ENCODE assay signal across 9 cellular contexts in genomic region chr19:44552324-44552723, GRCh38. TPM values are rescaled to one million over a fixed set of nuclear protein-coding genes. Genes with fewer than 3 reads are reported as not detected.
DNase-seq lines count a peak whose midpoint lies in the region; ATAC-seq, FAIRE-seq and TF ChIP-seq lines count a peak whose summit lies in the region.
"Had no signal": no experiment of that assay in that cellular context is flagged by ENCODE, and none has a peak within 500 bp of the region (broad histone marks: within the 10 kb centered on the region; RNA-seq: fewer than 3 reads in every experiment).

No MANE protein-coding gene starts in this region.

- TF ChIP-seq EP300 in GM12878 (IDR thresholded peaks at IDR 0.05; ENCODE audit: borderline replicate concordance in 1 of 2, control insufficient read depth in 1 of 2, low read depth in 2 of 2, low read length in 2 of 2) = no peak

- H3F3A ChIP-seq in neural progenitor cell (ENCODE audit: low read depth) = peaks cover 3% of the 10 kb centered on the region

- intact Hi-C loops in GM12878 (cut with micrococcal nuclease; ENCODE audit: unreplicated experiment) = no loop called here

- no peak overlapping the region for H3K4me3 ChIP-seq in GM12878
- H3K4me3 ChIP-seq in neural progenitor cell = no peak overlapping the region

- in situ Hi-C loops in GM12878 (cut with MboI) = no loop called here

- no peaks in the 10 kb centered on the region for H3K79me2 ChIP-seq in GM12878 (ENCODE audit: control insufficient read depth, insufficient read depth, low read length)
- no peaks in the 10 kb centered on the region for H3K79me2 ChIP-seq in neural progenitor cell (ENCODE audit: low read depth)

- TF ChIP-seq CTCF in GM12878 (IDR thresholded peaks at IDR 0.05 in 2 of 3, conservative IDR thresholded peaks at IDR 0.05 in 1 of 3; ENCODE audit: control insufficient read depth in 2 of 3, extremely low read depth in 1 of 3, insufficient read depth in 1 of 3, low read depth in 3 of 3, low read length in 3 of 3) = peak; percentile 37 to 45 (median 44); a peak in 5 of 6 replicates
- TF ChIP-seq CTCF in neural progenitor cell (IDR thresholded peaks at IDR 0.05) = peak; percentile 75

- TF ChIP-seq RAD21 in GM12878 (IDR thresholded peaks at IDR 0.05; ENCODE audit: insufficient read depth, low read depth, low read length) = no peak

- H4K20me1 ChIP-seq in GM12878 (ENCODE audit: control insufficient read depth, insufficient read depth) = no peaks in the 10 kb centered on the region
- no peaks in the 10 kb centered on the region for H4K20me1 ChIP-seq in neural progenitor cell (ENCODE audit: low read depth)

- H3K27me3 ChIP-seq in GM12878 (replicated peaks in 1 of 2; ENCODE audit: control insufficient read depth in 2 of 2, insufficient read depth in 2 of 2, low read length in 1 of 2) = no peaks in the 10 kb centered on the region
- H3K27me3 ChIP-seq in neural progenitor cell = peaks cover 4% of the 10 kb centered on the region

- no peaks in the 10 kb centered on the region for H3K4me1 Mint-ChIP-seq in activated T-cell treated with anti-CD3 and anti-CD28 coated beads, Interleukin-2, amount 50 U/mL, for 4 hours (ENCODE audit: low read depth)
- H3K4me1 Mint-ChIP-seq in neural progenitor cell = no peaks in the 10 kb centered on the region

- TF ChIP-seq POLR2A in GM12878 (IDR thresholded peaks at IDR 0.05; ENCODE audit: low read depth, low read length) = no peak

- WGBS in GM12878 (ENCODE audit: insufficient coverage, insufficient replicate concordance, low lambda C conversion rate, missing lambda C conversion rate) = 1% methylated on average over 5 of the region's 5 CpGs

- DNase-seq in activated T-cell treated with anti-CD3 and anti-CD28 coated beads for 24 hours (ENCODE audit: low read depth) (peak; percentile 21), NCI-H460 (ENCODE audit: extremely low read depth, low read depth) (peak; percentile 2), GM12878 (ENCODE audit: low read depth, low spot score) (no peak), neural progenitor cell (ENCODE audit: low spot score) (peak; percentile 70), NCI-H2081 treated with DMSO at 0.1 percent for 48 hours (lab: John Stamatoyannopoulos, UW) (no peak), NCI-H345 treated with DMSO at 0.1 percent for 48 hours (lab: John Stamatoyannopoulos, UW; ENCODE audit: unreplicated experiment) (no peak), cerebellar nuclear complex (lab: John Stamatoyannopoulos, UW) (no peak)
- no peak for DNase-seq in activated T-cell treated with anti-CD3 and anti-CD28 coated beads, Interleukin-2, amount 50 U/mL, for 4 hours

- no peak overlapping the region for H3K27ac Mint-ChIP-seq in neural progenitor cell

- BruUV-seq in GM12878 (replicated peaks; lab: Mats Ljungman, UMichigan) = no TSS peak

- SMC1A ChIA-PET in GM12878 (lab: Charles Lee; ENCODE audit: uncharacterized antibody, unreplicated experiment) = interaction anchor here (0.6 kb wide), 1 partner anchor 301 kb away, joined by 3 read pairs; no protein-coding TSS in a partner anchor

- peaks cover 15% of the 10 kb centered on the region for H3K9me3 Mint-ChIP-seq in activated T-cell treated with anti-CD3 and anti-CD28 coated beads, Interleukin-2, amount 50 U/mL, for 4 hours
- H3K9me3 Mint-ChIP-seq in neural progenitor cell = peaks cover 6% of the 10 kb centered on the region

- RAD21 ChIA-PET in GM12878 (lab: Charles Lee; ENCODE audit: unreplicated experiment) = no interaction called here

- H3K4me2 ChIP-seq in GM12878 (ENCODE audit: control insufficient read depth, insufficient read depth) (no peak overlapping the region), neural progenitor cell (no peak overlapping the region)

- H3K4me3 Mint-ChIP-seq in activated T-cell treated with anti-CD3 and anti-CD28 coated beads, Interleukin-2, amount 50 U/mL, for 4 hours = no peak overlapping the region
- no peak overlapping the region for H3K4me3 Mint-ChIP-seq in neural progenitor cell

- H3K4me1 ChIP-seq in GM12878 (ENCODE audit: control insufficient read depth, insufficient read depth, low read length) (no peaks in the 10 kb centered on the region), neural progenitor cell (no peaks in the 10 kb centered on the region)

- no peak overlapping the region for H3K9ac ChIP-seq in GM12878 (ENCODE audit: control insufficient read depth, insufficient read depth, low read length)
- H3K9ac ChIP-seq in neural progenitor cell = no peak overlapping the region

- no peaks in the 10 kb centered on the region; the same call in 2 of the 3 replicates for H3K9me3 ChIP-seq in GM12878 (replicated peaks; ENCODE audit: control insufficient read depth, insufficient read depth, low read length)
- no peaks in the 10 kb centered on the region for H3K9me3 ChIP-seq in neural progenitor cell (ENCODE audit: low read depth)

- POLR2A ChIA-PET in GM12878 (lab: Charles Lee) = no interaction called here

- H3K27ac ChIP-seq in GM12878 (ENCODE audit: control insufficient read depth, insufficient read depth) (no peak overlapping the region), neural progenitor cell (no peak overlapping the region)

- CTCF ChIA-PET in GM12878 (lab: Yijun Ruan, JAX) = no interaction called here

- no peak overlapping the region for H2AFZ ChIP-seq in GM12878 (ENCODE audit: control insufficient read depth, low read depth, low read length)
- H2AFZ ChIP-seq in neural progenitor cell (replicated peaks) = no peak overlapping the region

- H3K36me3 Mint-ChIP-seq in activated T-cell treated with anti-CD3 and anti-CD28 coated beads, Interleukin-2, amount 50 U/mL, for 4 hours (ENCODE audit: insufficient read depth) = no peaks in the 10 kb centered on the region
- H3K36me3 Mint-ChIP-seq in neural progenitor cell = no peaks in the 10 kb centered on the region

- H3K36me3 ChIP-seq in GM12878 (ENCODE audit: control insufficient read depth in 2 of 2, insufficient read depth in 2 of 2, low read length in 1 of 2) (no peaks in the 10 kb centered on the region), neural progenitor cell (no peaks in the 10 kb centered on the region)

- H3K27me3 Mint-ChIP-seq in activated T-cell treated with anti-CD3 and anti-CD28 coated beads, Interleukin-2, amount 50 U/mL, for 4 hours (ENCODE audit: low read depth) = peaks cover 14% of the 10 kb centered on the region
- peaks cover 7% of the 10 kb centered on the region for H3K27me3 Mint-ChIP-seq in neural progenitor cell (ENCODE audit: insufficient read depth, low read depth)

- no peak for FAIRE-seq in GM12878 (lab: Jason Lieb, UNC)

- no peak for ATAC-seq in activated T-cell treated with anti-CD3 and anti-CD28 coated beads, Interleukin-2, amount 50 U/mL, for 4 hours
- peak; percentile 61 for ATAC-seq in GM12878

TF ChIP-seq in GM12878, 131 proteins besides CTCF, POLR2A, EP300 and RAD21 (continues in another document):
- no peak for TF ChIP-seq TBL1XR1 (IDR thresholded peaks at IDR 0.05; ENCODE audit: low read depth, low read length)

RNA-seq across cellular contexts. Expression of gene CEACAM20, which starts 22.8 kb away (rescaled TPM):
- not detected for total RNA-seq in activated T-cell treated with anti-CD3 and anti-CD28 coated beads, Interleukin-2, amount 50 U/mL, for 4 hours
- total RNA-seq in NCI-H460 (2014; rRNA removed; shearing (Covaris generic)) = not detected in 2 replicates
- polyA plus RNA-seq in NCI-H460 (2014; cell fraction: nucleus; rRNA removed) = not detected in 2 replicates
- not detected in 2 replicates for total RNA-seq in GM12878 (2013; cell fraction: nucleolus; rRNA removed)
- total RNA-seq in GM12878 (2014; rRNA removed) (not detected in 2 replicates), GM12878 (2014; rRNA removed; fragmentation: Illumina TruSeq; extraction: Trizol) (not detected in 2 replicates), GM12878 (2021) (not detected in 2 replicates), neural progenitor cell (ENCODE audit: low replicate concordance) (not detected in 2 replicates)
- not detected for polyA plus RNA-seq in GM12878 (2011; ENCODE audit: low read depth)
- polyA plus RNA-seq in GM12878 (2011; rRNA removed) (not detected in 2 replicates), GM12878 (2014; fragmentation: Illumina TruSeq; extraction: Trizol) (not detected in 2 replicates), GM12878 (2014; fragmentation: Nextera tagmentation; extraction: Ambion mirVana) (not detected), GM12878 (2014; rRNA removed) (not detected in 2 replicates), GM12878 (2016; fragmentation: Nextera tagmentation; extraction: Ambion mirVana) (not detected)
- not detected in 2 replicates for polyA plus RNA-seq in GM12878 (2011; cell fraction: cytosol; rRNA removed)
- polyA plus RNA-seq in GM12878 (2011; cell fraction: nucleus; rRNA removed) = not detected in 2 replicates
- polyA plus RNA-seq in GM12878 (2012) = not detected in 2 replicates
- not detected in 2 replicates for polyA minus RNA-seq in GM12878 (2011; rRNA and poly(A)+ RNA removed)
- polyA minus RNA-seq in GM12878 (2011; cell fraction: cytosol; rRNA and poly(A)+ RNA removed) = not detected in 2 replicates
- not detected in 2 replicates for polyA minus RNA-seq in GM12878 (2011; cell fraction: nucleus; rRNA and poly(A)+ RNA removed)
- polyA plus RNA-seq: adipose tissue had no signal

RNA-seq across cellular contexts. Expression of gene ZNF180, which starts 52.0 kb away (rescaled TPM):
- total RNA-seq in activated T-cell treated with anti-CD3 and anti-CD28 coated beads, Interleukin-2, amount 50 U/mL, for 4 hours = 1 to 10 TPM; 6.5 to 9.3 (median 7.4) TPM
- total RNA-seq in NCI-H460 (2014; rRNA removed; shearing (Covaris generic)) = 5.6 TPM in 2 replicates
- polyA plus RNA-seq in NCI-H460 (2014; cell fraction: nucleus; rRNA removed) = 7.3 and 8.5 TPM in 2 replicates
- 22.2 and 23.0 TPM in 2 replicates for total RNA-seq in GM12878 (2013; cell fraction: nucleolus; rRNA removed)
- 6.7 and 7.7 TPM in 2 replicates for total RNA-seq in GM12878 (2014; rRNA removed)
- 7.6 and 9.0 TPM in 2 replicates for total RNA-seq in GM12878 (2014; rRNA removed; fragmentation: Illumina TruSeq; extraction: Trizol)
- 8.9 TPM in 2 replicates for total RNA-seq in GM12878 (2021)
- polyA plus RNA-seq in GM12878 (2011; ENCODE audit: low read depth) = 3.1 TPM
- polyA plus RNA-seq in GM12878 (2011; rRNA removed) = 2.1 and 4.6 TPM in 2 replicates
- 2.6 and 3.4 TPM in 2 replicates for polyA plus RNA-seq in GM12878 (2011; cell fraction: cytosol; rRNA removed)
- 4.2 and 6.6 TPM in 2 replicates for polyA plus RNA-seq in GM12878 (2011; cell fraction: nucleus; rRNA removed)
- 4.9 and 5.0 TPM in 2 replicates for polyA plus RNA-seq in GM12878 (2012)
- polyA plus RNA-seq in GM12878 (2014; fragmentation: Illumina TruSeq; extraction: Trizol) = 6.5 and 7.8 TPM in 2 replicates
- 1 to 10 TPM; 1.6 to 3.1 TPM for polyA plus RNA-seq in GM12878 (2014; fragmentation: Nextera tagmentation; extraction: Ambion mirVana)
- polyA plus RNA-seq in GM12878 (2014; rRNA removed) = 3.5 and 4.8 TPM in 2 replicates
- 1 to 10 TPM; 5.5 TPM for polyA plus RNA-seq in GM12878 (2016; fragmentation: Nextera tagmentation; extraction: Ambion mirVana)
- 3.4 and 5.6 TPM in 2 replicates for polyA minus RNA-seq in GM12878 (2011; rRNA and poly(A)+ RNA removed)
- 3.3 and 4.2 TPM in 2 replicates for polyA minus RNA-seq in GM12878 (2011; cell fraction: cytosol; rRNA and poly(A)+ RNA removed)
- 8.9 and 13.8 TPM in 2 replicates for polyA minus RNA-seq in GM12878 (2011; cell fraction: nucleus; rRNA and poly(A)+ RNA removed)
- total RNA-seq in neural progenitor cell (ENCODE audit: low replicate concordance) = 10.7 and 15.9 TPM in 2 replicates

Comparison
In these comparisons a context has a peak if more than half of its experiments do, and no peak if none do; other contexts are left out.
1. DNase-seq: peak in activated T-cell treated with anti-CD3 and anti-CD28 coated beads for 24 hours (single experiment), NCI-H460 (single experiment) and neural progenitor cell (single experiment); none in activated T-cell treated with anti-CD3 and anti-CD28 coated beads, Interleukin-2, amount 50 U/mL, for 4 hours (single experiment), GM12878 (single experiment), NCI-H2081 treated with DMSO at 0.1 percent for 48 hours (single experiment), NCI-H345 treated with DMSO at 0.1 percent for 48 hours (single experiment) and cerebellar nuclear complex (0 of 2).